8 cellular contexts compared by ENCODE assay signal in the genomic region with DNA sequence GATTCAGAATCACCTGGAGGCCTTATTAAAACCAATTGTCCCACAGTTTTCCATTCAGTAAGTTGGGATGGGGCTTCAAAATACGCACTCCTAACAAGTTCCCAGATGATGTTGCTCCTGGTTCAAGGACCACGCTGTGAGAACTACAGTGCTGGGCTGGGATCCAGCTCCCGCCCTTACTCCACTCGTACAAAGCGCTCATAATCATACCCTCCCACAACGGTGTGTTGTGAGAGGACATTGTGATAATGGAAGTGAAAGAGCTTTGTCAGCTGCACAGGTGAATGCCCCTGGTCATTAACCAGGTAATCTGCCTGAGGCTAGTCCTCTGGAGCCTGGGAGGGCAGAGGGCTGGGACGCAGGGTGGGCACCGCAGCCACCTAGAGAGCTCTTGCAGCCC. TPM values are rescaled to one million over a fixed set of nuclear protein-coding genes. Genes with fewer than 3 reads are reported as not detected.
DNase-seq lines count a peak whose midpoint lies in the region; ATAC-seq, FAIRE-seq and TF ChIP-seq lines count a peak whose summit lies in the region.

No MANE protein-coding gene starts in this region.

- DNase-seq in DMS153 (lab: John Stamatoyannopoulos, UW) (peak; percentile 81), NCI-H2196 (lab: John Stamatoyannopoulos, UW; ENCODE audit: unreplicated experiment) (peak; percentile 72), coronary artery (ENCODE audit: low spot score) (no peak), pancreas (peak in 3 of 6 donors; percentile 37 to 50 (median 39)), DMS114 treated with DMSO at 0.1 percent for 48 hours (lab: John Stamatoyannopoulos, UW; ENCODE audit: unreplicated experiment) (no peak), NCI-H1930 (lab: John Stamatoyannopoulos, UW) (no peak)

- no peak for TF ChIP-seq CTCF in coronary artery (IDR thresholded peaks at IDR 0.05)
- no peak for TF ChIP-seq CTCF in pancreas (IDR thresholded peaks at IDR 0.05)

- no peak for FAIRE-seq in pancreas (lab: Jason Lieb, UNC)

- intact Hi-C loops in pancreas (cut with DNase I) = loop anchor here in 1 of 3 donors (10.0 kb wide), 1 partner anchor 511 kb away; no protein-coding TSS in a partner anchor

- H3K27ac ChIP-seq in coronary artery = peak overlapping the region; percentile 96 to 98
- peak overlapping the region; percentile 84 to 99 (median 93) for H3K27ac ChIP-seq in pancreas

- 20 to 28% methylated on average over 8 of the region's 8 CpGs for WGBS in pancreas, 2 donors

- H3K36me3 ChIP-seq in pancreas = no peaks in the 10 kb centered on the region

- H3K4me1 ChIP-seq in pancreas = peaks cover 8 to 28% (median 10%) of the 10 kb centered on the region in 3 donors

- H3K4me3 ChIP-seq in coronary artery (peak overlapping the region; percentile 80), pancreas (peak overlapping the region in 2 of 4 donors; percentile 43 to 66)

- no peaks in the 10 kb centered on the region for H3K9me3 ChIP-seq in pancreas

- peak in 3 of 4 donors; percentile 5 to 15 (median 9) for ATAC-seq in pancreas
- ATAC-seq in HG02852 (IDR thresholded peaks at IDR 0.05; ENCODE audit: unreplicated experiment) = no peak
- no peak for ATAC-seq in GM18909 (IDR thresholded peaks at IDR 0.05; ENCODE audit: poor library complexity, unreplicated experiment)

- H3K27me3 ChIP-seq in pancreas = no peaks in the 10 kb centered on the region

RNA-seq across cellular contexts. Expression of a gene that starts 1.3 kb away (rescaled TPM):
- total RNA-seq in pancreas = 10 to 100 TPM; 26.5 to 45.6 (median 32.5) TPM
- polyA plus RNA-seq in pancreas = 10 to 100 TPM; 29.1 to 64.6 TPM

Comparison
In these comparisons a context has a peak if more than half of its experiments do, and no peak if none do; other contexts are left out.
1. DNase-seq: peak in DMS153 (single experiment) and NCI-H2196 (single experiment); none in coronary artery (single experiment), DMS114 treated with DMSO at 0.1 percent for 48 hours (single experiment) and NCI-H1930 (0 of 2).
2. ATAC-seq: peak in pancreas (3 of 4); none in HG02852 (single experiment) and GM18909 (single experiment).